Comparison of ENCODE assay signal across 28 cellular contexts in genomic region chr10:106625761-106626160, GRCh38.
"Had no signal": no experiment of that assay in that cellular context is flagged by ENCODE, and none has a peak within 500 bp of the region (broad histone marks: within the 10 kb centered on the region; RNA-seq: fewer than 3 reads in every experiment).

No MANE protein-coding gene starts in this region.

- H3K9me3 ChIP-seq: left lung, lower lobe of right lung, ovary, suprapubic skin, thoracic aorta, tibial artery, upper lobe of right lung, uterus had no signal

- H3K27me3 ChIP-seq: left lung, ovary, suprapubic skin, upper lobe of right lung, uterus had no signal

- H3K27me3 Mint-ChIP-seq: progenitor cell of endocrine pancreas; stimulated activated naive CD8-positive, alpha-beta T cell treated with anti-CD3 and anti-CD28 coated beads, Interleukin-15, Interleukin-2, amounts not matched to agents 100 ng/mL and 50 ng/mL, for 24 hours had no signal

- H3K4me3 ChIP-seq: left lung, lower lobe of right lung, ovary, skin epidermis, suprapubic skin, thoracic aorta, tibial artery, upper lobe of right lung, uterus had no signal

- H3K27ac ChIP-seq: left lung, lower lobe of right lung, ovary, skin epidermis, suprapubic skin, thoracic aorta, tibial artery, upper lobe of right lung, uterus had no signal

- H3K36me3 Mint-ChIP-seq: immature natural killer cell; mesothelial cell of epicardium; naive B cell; natural killer cell; stimulated activated effector memory CD8-positive, alpha-beta T cell treated with anti-CD3 and anti-CD28 coated beads, Interleukin-12 subunit alpha, Interleukin-12 subunit beta, amount 100 ng/mL, for 72 hours had no signal

- H3K4me1 ChIP-seq: left lung, lower lobe of right lung, suprapubic skin, tibial artery, upper lobe of right lung, uterus had no signal

- H3K9me3 Mint-ChIP-seq: immature natural killer cell; mesothelial cell of epicardium; naive B cell; natural killer cell; nephron progenitor cell; stimulated activated naive CD8-positive, alpha-beta T cell treated with anti-CD3 and anti-CD28 coated beads, Interleukin-15, Interleukin-2, amounts not matched to agents 100 ng/mL and 50 ng/mL, for 24 hours had no signal

- DNase-seq: hypothalamus; immature natural killer cell; kidney; left colon; left lung; lower lobe of right lung; mesenchymal stem cell; naive B cell; natural killer cell; nephron progenitor cell; ovary; right cardiac atrium; stimulated activated CD4-positive, alpha-beta T cell treated with anti-CD3 and anti-CD28 coated beads, Interleukin-12 subunit alpha, Interleukin-12 subunit beta, amount 100 ng/mL, for 4 hours; stimulated activated CD4-positive, alpha-beta T cell treated with anti-CD3 and anti-CD28 coated beads, Interleukin-15, amount 100 ng/mL, for 24 hours; stimulated activated CD4-positive, alpha-beta T cell treated with anti-CD3 and anti-CD28 coated beads, Interleukin-2, amount 100 ng/mL, for 24 hours; stimulated activated CD4-positive, alpha-beta T cell treated with anti-CD3 and anti-CD28 coated beads, Interleukin-4, amount 100 ng/mL, for 1 hour; stimulated activated naive CD4-positive, alpha-beta T cell; tibial artery; trophoblast cell; upper lobe of right lung; uterus had no signal

- H3K4me3 Mint-ChIP-seq: immature natural killer cell; mesothelial cell of epicardium; naive B cell; natural killer cell; nephron progenitor cell; stimulated activated effector memory CD8-positive, alpha-beta T cell treated with anti-CD3 and anti-CD28 coated beads, Interleukin-12 subunit alpha, Interleukin-12 subunit beta, amount 100 ng/mL, for 72 hours; stimulated activated naive CD8-positive, alpha-beta T cell treated with anti-CD3 and anti-CD28 coated beads, Interleukin-15, Interleukin-2, amounts not matched to agents 100 ng/mL and 50 ng/mL, for 24 hours had no signal

- H3K4me1 Mint-ChIP-seq: immature natural killer cell; naive B cell; natural killer cell; stimulated activated effector memory CD8-positive, alpha-beta T cell treated with anti-CD3 and anti-CD28 coated beads, Interleukin-12 subunit alpha, Interleukin-12 subunit beta, amount 100 ng/mL, for 72 hours had no signal

- H3K27ac Mint-ChIP-seq: immature natural killer cell; mesothelial cell of epicardium; naive B cell; natural killer cell; nephron progenitor cell; progenitor cell of endocrine pancreas; stimulated activated effector memory CD8-positive, alpha-beta T cell treated with anti-CD3 and anti-CD28 coated beads, Interleukin-12 subunit alpha, Interleukin-12 subunit beta, amount 100 ng/mL, for 72 hours; stimulated activated naive CD8-positive, alpha-beta T cell treated with anti-CD3 and anti-CD28 coated beads, Interleukin-15, Interleukin-2, amounts not matched to agents 100 ng/mL and 50 ng/mL, for 24 hours had no signal

- H3K36me3 ChIP-seq: left lung, lower lobe of right lung, ovary, suprapubic skin, thoracic aorta, tibial artery, upper lobe of right lung, uterus had no signal
